ENCODE assay signal across 9 cellular contexts in the genomic region with DNA sequence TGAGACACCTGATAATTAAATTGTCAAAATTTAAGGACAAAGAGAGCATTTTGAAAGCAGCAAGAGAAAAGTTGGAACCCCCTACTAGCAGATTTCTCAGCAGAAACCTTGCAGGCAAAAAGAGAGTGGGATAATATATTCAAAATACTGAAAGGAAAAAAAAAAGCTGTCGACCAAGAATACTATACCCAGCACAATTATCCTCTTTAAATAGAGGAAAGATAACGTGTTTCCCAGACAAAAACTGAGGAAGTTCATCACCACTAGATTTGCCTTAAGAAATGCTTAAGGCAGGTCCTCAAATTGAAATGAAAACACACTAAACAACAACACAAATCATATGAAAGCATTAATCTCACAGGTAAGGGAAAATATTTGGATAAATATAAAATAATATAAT. TPM values are rescaled to one million over a fixed set of nuclear protein-coding genes. Genes with fewer than 3 reads are reported as not detected.
"Had no signal": no experiment of that assay in that cellular context is flagged by ENCODE, and none has a peak within 500 bp of the region (broad histone marks: within the 10 kb centered on the region; RNA-seq: fewer than 3 reads in every experiment).

No MANE protein-coding gene starts in this region.

- FAIRE-seq: G401.6, GM12878, GM12891, GM12892, GM18507, GM19239 had no signal

- DNase-seq: GDM1, GF-D8 had no signal

- H3K4me3 ChIP-seq: GM12878 had no signal

- ATAC-seq: GM12878 had no signal

RNA-seq across cellular contexts. Expression of gene HSD17B3, which starts 27.0 kb away (rescaled TPM):
- total RNA-seq: G401, GM12878 had no signal
- polyA plus RNA-seq: GM12878 had no signal
